Comparison of ENCODE assay signal across 1 cellular context in genomic region chr19:49870309-49870901, GRCh38.
TF ChIP-seq lines count a peak whose summit lies in the region.

No MANE protein-coding gene starts in this region.

TF ChIP-seq in K562, 482 proteins besides CTCF, POLR2A, EP300 and RAD21:
- no peak for TF ChIP-seq HMG20B (CRISPR knock-in tag; IDR thresholded peaks at IDR 0.05)
- no peak for TF ChIP-seq GABPA (tag; conservative IDR thresholded peaks at IDR 0.05; ENCODE audit: low read depth)
- peak in 1 of 2 experiments; percentile 69; a peak in 2 of 4 replicates for TF ChIP-seq RCOR1 (IDR thresholded peaks at IDR 0.05; ENCODE audit: borderline replicate concordance in 1 of 2, low read depth in 2 of 2, low read length in 2 of 2)
- TF ChIP-seq DACH1 (IDR thresholded peaks at IDR 0.05; ENCODE audit: partially characterized antibody), result peak; percentile 78
- 0 out of 2 replicates have a peak, but pooled peaks have one; percentile 6 for TF ChIP-seq NFIC (IDR thresholded peaks at IDR 0.05)
- TF ChIP-seq CHD4 (IDR thresholded peaks at IDR 0.05; ENCODE audit: insufficient read depth, insufficient replicate concordance, low read depth, low read length, poor library complexity, severe bottlenecking), result peak; percentile 87
- 0 out of 4 replicates have a peak, but pooled peaks of 1 of the 2 experiments have one; percentile 25 for TF ChIP-seq ARNT (IDR thresholded peaks at IDR 0.05)
- TF ChIP-seq KDM1A (IDR thresholded peaks at IDR 0.05), result peak in 1 of 2 experiments; percentile 85; a peak in 3 of 4 replicates
- TF ChIP-seq PBX2 (CRISPR knock-in tag; IDR thresholded peaks at IDR 0.05; ENCODE audit: low read depth), result no peak
- no peak for TF ChIP-seq PBX2 (tag; conservative IDR thresholded peaks at IDR 0.05; ENCODE audit: low read depth)
- TF ChIP-seq PHF20 (IDR thresholded peaks at IDR 0.05; ENCODE audit: partially characterized antibody), result peak; percentile 35
- TF ChIP-seq HEY1 (CRISPR knock-in tag; IDR thresholded peaks at IDR 0.05; ENCODE audit: borderline replicate concordance), result no peak
- peak; percentile 60 for TF ChIP-seq CBFA2T3 (IDR thresholded peaks at IDR 0.05)
- no peak for TF ChIP-seq ARID3A (IDR thresholded peaks at IDR 0.05; ENCODE audit: borderline replicate concordance, low read depth, low read length)
- 0 out of 4 replicates have a peak, but pooled peaks of 1 of the 2 experiments have one; percentile 41 for TF ChIP-seq UBTF (IDR thresholded peaks at IDR 0.05; ENCODE audit: borderline replicate concordance in 1 of 2, low read depth in 2 of 2, low read length in 2 of 2)
- peak; percentile 73 for TF ChIP-seq RBM25 (IDR thresholded peaks at IDR 0.05; ENCODE audit: low read depth, low read length, severe bottlenecking)
- peak; percentile 76; the same call in 1 of the 2 replicates for TF ChIP-seq HDAC2 (IDR thresholded peaks at IDR 0.05)
- peak; percentile 31; the same call in 1 of the 2 replicates for TF ChIP-seq CBFA2T2 (conservative IDR thresholded peaks at IDR 0.05)
- no peak for TF ChIP-seq NCOA4 (IDR thresholded peaks at IDR 0.05; ENCODE audit: partially characterized antibody)
- 0 out of 2 replicates have a peak, but pooled peaks have one; percentile 14 for TF ChIP-seq SMARCA4 (IDR thresholded peaks at IDR 0.05)
- TF ChIP-seq ID3 (CRISPR knock-in tag; IDR thresholded peaks at IDR 0.05), result no peak
- 0 out of 2 replicates have a peak, but pooled peaks have one; percentile 1 for TF ChIP-seq ID3 (tag; IDR thresholded peaks at IDR 0.05)
- TF ChIP-seq MAX (CRISPR knock-in tag; IDR thresholded peaks at IDR 0.05), result 0 out of 2 replicates have a peak, but pooled peaks have one; percentile 36
- peak; percentile 94 for TF ChIP-seq BCOR (IDR thresholded peaks at IDR 0.05)
- peak; percentile 94 for TF ChIP-seq TFAP4 (CRISPR knock-in tag; IDR thresholded peaks at IDR 0.05; ENCODE audit: borderline replicate concordance)
- 0 out of 2 replicates have a peak, but pooled peaks have one; percentile 6 for TF ChIP-seq MYC (IDR thresholded peaks at IDR 0.05; ENCODE audit: low read depth, low read length)
- no peak for TF ChIP-seq MYC (CRISPR knock-in tag; IDR thresholded peaks at IDR 0.05; ENCODE audit: borderline replicate concordance, low read depth)
- 0 out of 2 replicates have a peak, but pooled peaks have one; percentile 4 for TF ChIP-seq ZNF766 (CRISPR knock-in tag; conservative IDR thresholded peaks at IDR 0.05)
- peak; percentile 97 for TF ChIP-seq SMARCA5 (IDR thresholded peaks at IDR 0.05)
- 0 out of 4 replicates have a peak, but pooled peaks of 1 of the 2 experiments have one; percentile 6 for TF ChIP-seq HDAC1 (IDR thresholded peaks at IDR 0.05)
- no peak for TF ChIP-seq NFYB (IDR thresholded peaks at IDR 0.05; ENCODE audit: extremely low read depth, insufficient read length)
- no peak for TF ChIP-seq MAFK (IDR thresholded peaks at IDR 0.05; ENCODE audit: low read length)
- TF ChIP-seq MYNN (IDR thresholded peaks at IDR 0.05), result 0 out of 2 replicates have a peak, but pooled peaks have one; percentile 25
- TF ChIP-seq MYNN (CRISPR knock-in tag; IDR thresholded peaks at IDR 0.05), result no peak
- TF ChIP-seq ZBTB7A (IDR thresholded peaks at IDR 0.05; ENCODE audit: borderline replicate concordance, control insufficient read depth, low read depth, low read length), result 0 out of 2 replicates have a peak, but pooled peaks have one; percentile 55
- TF ChIP-seq POLR2AphosphoS5 (IDR thresholded peaks at IDR 0.05; ENCODE audit: control insufficient read depth, insufficient read depth, low read depth, low read length), result no peak
- TF ChIP-seq ARID1B (IDR thresholded peaks at IDR 0.05), result peak; percentile 53
- 0 out of 2 replicates have a peak, but pooled peaks have one; percentile 36 for TF ChIP-seq MIER1 (IDR thresholded peaks at IDR 0.05; ENCODE audit: low read depth)
- TF ChIP-seq RBBP5 (IDR thresholded peaks at IDR 0.05; ENCODE audit: borderline replicate concordance, insufficient read depth, low read length, poor library complexity, severe bottlenecking), result peak; percentile 10
- 0 out of 2 replicates have a peak, but pooled peaks have one; percentile 8 for TF ChIP-seq ZKSCAN1 (IDR thresholded peaks at IDR 0.05; ENCODE audit: low read depth, low read length)
- peak; percentile 83; the same call in 1 of the 2 replicates for TF ChIP-seq PTBP1 (IDR thresholded peaks at IDR 0.05; ENCODE audit: low read depth, low read length)
